Comparison of ENCODE assay signal across 17 cellular contexts in genomic region chr17:61323696-61324539, GRCh38.
DNase-seq lines count a peak whose midpoint lies in the region; ATAC-seq, FAIRE-seq and TF ChIP-seq lines count a peak whose summit lies in the region.
"Had no signal": no experiment of that assay in that cellular context is flagged by ENCODE, and none has a peak within 500 bp of the region (broad histone marks: within the 10 kb centered on the region; RNA-seq: fewer than 3 reads in every experiment).

No MANE protein-coding gene starts in this region.

- peaks cover 29% of the 10 kb centered on the region for H3K4me1 ChIP-seq in A549
- H3K4me1 ChIP-seq in heart right ventricle = peaks cover 2 to 38% (median 25%) of the 10 kb centered on the region in 9 donors

- ATAC-seq in A549 (peak; percentile 57 to 79; a peak in 4 of 6 replicates), WTC11 (peak; percentile 50), heart right ventricle (peak; percentile 36 to 72 (median 62)), omental fat pad (ENCODE audit: low FRiP score) (no peak), GM19397 (IDR thresholded peaks at IDR 0.05; ENCODE audit: unreplicated experiment) (no peak)
- ATAC-seq: T-helper 17 cell had no signal

- intact Hi-C loops in heart right ventricle (cut with DNase I) = loop anchor here in 1 of 10 donors (10.0 kb wide), 1 partner anchor 69 kb away; no protein-coding TSS in a partner anchor
- intact Hi-C loops in activated T-helper 1 cell treated with anti-CD3 and anti-CD28 coated beads, Interleukin-12 subunit alpha, Interleukin-12 subunit beta, Interleukin-2, Interleukin-4 antibody, amounts not matched to agents 30 ng/mL and 10 ng/mL and 1 ng/mL, durations not matched to agents 14 hours and 24 hours and 36 hours (cut with micrococcal nuclease) = no loop called here

- H3K4me3 Mint-ChIP-seq in WTC11 = no peak overlapping the region
- H3K4me3 Mint-ChIP-seq in activated T-helper 1 cell treated with anti-CD3 and anti-CD28 coated beads, Interleukin-12 subunit alpha, Interleukin-12 subunit beta, Interleukin-2, Interleukin-4 antibody, amounts not matched to agents 30 ng/mL and 10 ng/mL and 1 ng/mL, durations not matched to agents 14 hours and 24 hours and 36 hours = no peak overlapping the region
- no peak overlapping the region for H3K4me3 Mint-ChIP-seq in activated CD4-positive, alpha-beta memory T cell treated with anti-CD3 and anti-CD28 coated beads, Interleukin-2, amount 10 ng/mL, durations not matched to agents 7 days and 5 days
- H3K4me3 Mint-ChIP-seq: T-helper 17 cell had no signal

- peak overlapping the region in 1 of 2 experiments; percentile 49; a peak in 3 of 6 replicates for H3K27ac ChIP-seq in A549
- H3K27ac ChIP-seq in heart right ventricle = peak overlapping the region; percentile 31 to 79 (median 61)

- no peaks in the 10 kb centered on the region; the same call in 1 of the 2 replicates for H3K27me3 Mint-ChIP-seq in WTC11 (ENCODE audit: low read depth)
- H3K27me3 Mint-ChIP-seq in activated T-helper 1 cell treated with anti-CD3 and anti-CD28 coated beads, Interleukin-12 subunit alpha, Interleukin-12 subunit beta, Interleukin-2, Interleukin-4 antibody, amounts not matched to agents 30 ng/mL and 10 ng/mL and 1 ng/mL, durations not matched to agents 14 hours and 24 hours and 36 hours (ENCODE audit: insufficient read depth) = peaks cover 6% of the 10 kb centered on the region
- H3K27me3 Mint-ChIP-seq in activated CD4-positive, alpha-beta memory T cell treated with anti-CD3 and anti-CD28 coated beads, Interleukin-2, amount 10 ng/mL, durations not matched to agents 7 days and 5 days = peaks cover 2% of the 10 kb centered on the region
- H3K27me3 Mint-ChIP-seq: T-helper 17 cell had no signal

- no peaks in the 10 kb centered on the region for H3K36me3 Mint-ChIP-seq in WTC11
- H3K36me3 Mint-ChIP-seq in activated T-helper 1 cell treated with anti-CD3 and anti-CD28 coated beads, Interleukin-12 subunit alpha, Interleukin-12 subunit beta, Interleukin-2, Interleukin-4 antibody, amounts not matched to agents 30 ng/mL and 10 ng/mL and 1 ng/mL, durations not matched to agents 14 hours and 24 hours and 36 hours (ENCODE audit: low read depth) = no peaks in the 10 kb centered on the region
- no peaks in the 10 kb centered on the region for H3K36me3 Mint-ChIP-seq in activated CD4-positive, alpha-beta memory T cell treated with anti-CD3 and anti-CD28 coated beads, Interleukin-2, amount 10 ng/mL, durations not matched to agents 7 days and 5 days (ENCODE audit: low read depth)

- H3K36me3 ChIP-seq in heart right ventricle = no peaks in the 10 kb centered on the region

- H3K27me3 ChIP-seq in heart right ventricle = no peaks in the 10 kb centered on the region

- no peak for TF ChIP-seq POLR2A in A549 (IDR thresholded peaks at IDR 0.05; ENCODE audit: low read length)

- DNase-seq in A549 (ENCODE audit: low read depth in 1 of 2, low spot score in 1 of 2) = peak in 1 of 2 experiments; percentile 51
- DNase-seq in WTC11 (ENCODE audit: low spot score) = no peak
- no peak for DNase-seq in heart right ventricle
- DNase-seq in omental fat pad (ENCODE audit: low spot score) = peak; percentile 20
- DNase-seq in activated T-helper 1 cell treated with anti-CD3 and anti-CD28 coated beads, Interleukin-12 subunit alpha, Interleukin-12 subunit beta, Interleukin-2, Interleukin-4 antibody, amounts not matched to agents 30 ng/mL and 10 ng/mL and 1 ng/mL, durations not matched to agents 14 hours and 24 hours and 36 hours (ENCODE audit: low spot score) = no peak
- DNase-seq in DMS114 treated with DMSO at 0.1 percent for 48 hours (lab: John Stamatoyannopoulos, UW; ENCODE audit: unreplicated experiment) = no peak
- DNase-seq in activated CD4-positive, alpha-beta memory T cell treated with anti-CD3 and anti-CD28 coated beads, Interleukin-2, amount 10 ng/mL, durations not matched to agents 7 days and 5 days = no peak
- DNase-seq: activated gamma-delta T cell treated with Interleukin-2 at 50 U/mL for 16 hours, cortex of kidney, Karpas-422, mammary epithelial cell, NCI-H2107, retina, substantia nigra, T-helper 17 cell had no signal

- CTCF ChIA-PET in A549 (lab: Yijun Ruan, JAX) (interaction anchor here (0.9 to 2.5 kb wide), 9 partner anchors 10 to 603 kb away, joined by 3 to 9 read pairs (median 4); no protein-coding TSS in a partner anchor), WTC11 (lab: Charles Lee) (interaction anchor here (1.2 kb wide), 1 partner anchor 35 kb away, joined by 3 read pairs; no protein-coding TSS in a partner anchor)
- CTCF ChIA-PET in activated CD4-positive, alpha-beta memory T cell treated with anti-CD3 and anti-CD28 coated beads, Interleukin-2, amount 10 ng/mL, durations not matched to agents 7 days and 5 days (lab: Charles Lee) = interaction anchor here (1.2 kb wide), 1 partner anchor 10 kb away, joined by 4 read pairs; no protein-coding TSS in a partner anchor

- FAIRE-seq in A549 (lab: Jason Lieb, UNC) = no peak
- FAIRE-seq: GM12892 had no signal

- peaks cover 21% of the 10 kb centered on the region for H3K4me1 Mint-ChIP-seq in WTC11
- no peaks in the 10 kb centered on the region for H3K4me1 Mint-ChIP-seq in activated T-helper 1 cell treated with anti-CD3 and anti-CD28 coated beads, Interleukin-12 subunit alpha, Interleukin-12 subunit beta, Interleukin-2, Interleukin-4 antibody, amounts not matched to agents 30 ng/mL and 10 ng/mL and 1 ng/mL, durations not matched to agents 14 hours and 24 hours and 36 hours (ENCODE audit: low read depth)
- no peaks in the 10 kb centered on the region for H3K4me1 Mint-ChIP-seq in activated CD4-positive, alpha-beta memory T cell treated with anti-CD3 and anti-CD28 coated beads, Interleukin-2, amount 10 ng/mL, durations not matched to agents 7 days and 5 days

- no peak overlapping the region for H3K4me3 ChIP-seq in A549
- H3K4me3 ChIP-seq in heart right ventricle = no peak overlapping the region

- no peak for TF ChIP-seq CTCF in A549 (IDR thresholded peaks at IDR 0.05)
- no peak for TF ChIP-seq CTCF in WTC11 (IDR thresholded peaks at IDR 0.05)
- no peak for TF ChIP-seq CTCF in heart right ventricle (IDR thresholded peaks at IDR 0.05)
- TF ChIP-seq CTCF in omental fat pad (IDR thresholded peaks at IDR 0.05) = no peak

- WGBS in A549 (ENCODE audit: missing lambda C conversion rate) = 47% methylated on average over 13 of the region's 13 CpGs
- 56 to 61% methylated on average over 13 of the region's 13 CpGs for WGBS in heart right ventricle, 2 donors

- H3K27ac Mint-ChIP-seq in WTC11 = 0 out of 2 replicates have a peak overlapping the region, but pooled peaks have one; percentile 60
- no peak overlapping the region for H3K27ac Mint-ChIP-seq in activated T-helper 1 cell treated with anti-CD3 and anti-CD28 coated beads, Interleukin-12 subunit alpha, Interleukin-12 subunit beta, Interleukin-2, Interleukin-4 antibody, amounts not matched to agents 30 ng/mL and 10 ng/mL and 1 ng/mL, durations not matched to agents 14 hours and 24 hours and 36 hours
- H3K27ac Mint-ChIP-seq in activated CD4-positive, alpha-beta memory T cell treated with anti-CD3 and anti-CD28 coated beads, Interleukin-2, amount 10 ng/mL, durations not matched to agents 7 days and 5 days = no peak overlapping the region
- H3K27ac Mint-ChIP-seq: T-helper 17 cell had no signal

- TF ChIP-seq RAD21 in A549 (conservative IDR thresholded peaks at IDR 0.05 in 1 of 2, IDR thresholded peaks at IDR 0.05 in 1 of 2) = no peak

- H3K9me3 ChIP-seq in A549 = no peaks in the 10 kb centered on the region
- no peaks in the 10 kb centered on the region for H3K9me3 ChIP-seq in heart right ventricle

- POLR2A ChIA-PET in A549 (lab: Yijun Ruan, JAX) = interaction anchor here (0.8 kb wide), 1 partner anchor 9 kb away, joined by 3 read pairs; no protein-coding TSS in a partner anchor
- POLR2A ChIA-PET in WTC11 (lab: Charles Lee) = interaction anchor here (0.8 kb wide), 1 partner anchor 43 kb away, joined by 3 read pairs; no protein-coding TSS in a partner anchor
- POLR2A ChIA-PET in activated CD4-positive, alpha-beta memory T cell treated with anti-CD3 and anti-CD28 coated beads, Interleukin-2, amount 10 ng/mL, durations not matched to agents 7 days and 5 days (lab: Charles Lee) = no interaction called here

- no peaks in the 10 kb centered on the region for H3K9me3 Mint-ChIP-seq in WTC11
- no peaks in the 10 kb centered on the region for H3K9me3 Mint-ChIP-seq in activated T-helper 1 cell treated with anti-CD3 and anti-CD28 coated beads, Interleukin-12 subunit alpha, Interleukin-12 subunit beta, Interleukin-2, Interleukin-4 antibody, amounts not matched to agents 30 ng/mL and 10 ng/mL and 1 ng/mL, durations not matched to agents 14 hours and 24 hours and 36 hours
- H3K9me3 Mint-ChIP-seq in activated CD4-positive, alpha-beta memory T cell treated with anti-CD3 and anti-CD28 coated beads, Interleukin-2, amount 10 ng/mL, durations not matched to agents 7 days and 5 days = no peaks in the 10 kb centered on the region

- H3K4me2 ChIP-seq in A549 = peak overlapping the region; percentile 29

- TF ChIP-seq EP300 in A549 (IDR thresholded peaks at IDR 0.05) = no peak

TF ChIP-seq in A549, 52 proteins besides CTCF, POLR2A, EP300 and RAD21:
- TF ChIP-seq, protein P1, sequence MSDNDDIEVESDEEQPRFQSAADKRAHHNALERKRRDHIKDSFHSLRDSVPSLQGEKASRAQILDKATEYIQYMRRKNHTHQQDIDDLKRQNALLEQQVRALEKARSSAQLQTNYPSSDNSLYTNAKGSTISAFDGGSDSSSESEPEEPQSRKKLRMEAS (IDR thresholded peaks at IDR 0.05) = peak; percentile 18; the same call in 1 of the 2 replicates
- TF ChIP-seq E2F6 (IDR thresholded peaks at IDR 0.05; ENCODE audit: borderline replicate concordance, low read depth) (peak; percentile 36; the same call in 1 of the 2 replicates), ZNF302 (CRISPR knock-in tag; IDR thresholded peaks at IDR 0.05) (no peak)
TF ChIP-seq in A549: peak in this region for 2.

TF ChIP-seq in WTC11, 78 proteins besides CTCF, POLR2A, EP300 and RAD21 (continues in another document):
- peak; percentile 82 for TF ChIP-seq ZNF423 (CRISPR knock-in tag; IDR thresholded peaks at IDR 0.05)

Comparison
In these comparisons a context has a peak if more than half of its experiments do, and no peak if none do; other contexts are left out.
1. ATAC-seq: peak in A549 (2 of 2), WTC11 (single experiment) and heart right ventricle (8 of 8); none in omental fat pad (single experiment) and GM19397 (single experiment).